ENCODE assay signal across 21 cellular contexts in genomic region chr12:93453633-93454032, GRCh38. TPM values are rescaled to one million over a fixed set of nuclear protein-coding genes. Genes with fewer than 3 reads are reported as not detected.
DNase-seq lines count a peak whose midpoint lies in the region; ATAC-seq and TF ChIP-seq lines count a peak whose summit lies in the region.
"Had no signal": no experiment of that assay in that cellular context is flagged by ENCODE, and none has a peak within 500 bp of the region (broad histone marks: within the 10 kb centered on the region; RNA-seq: fewer than 3 reads in every experiment).

No MANE protein-coding gene starts in this region.

- TF ChIP-seq CTCF in WTC11 (IDR thresholded peaks at IDR 0.05) (no peak), fibroblast of mammary gland (conservative IDR thresholded peaks at IDR 0.05; ENCODE audit: control insufficient read depth, insufficient read depth, low read depth, low read length) (no peak), BE2C (IDR thresholded peaks at IDR 0.05; ENCODE audit: low read depth, low read length) (no peak)

- POLR2A ChIA-PET in WTC11 (lab: Charles Lee), result no interaction called here

- no peak overlapping the region for H2AFZ ChIP-seq in trophoblast cell (ENCODE audit: insufficient read depth, low read length, poor library complexity)

- H4K8ac ChIP-seq in trophoblast cell (ENCODE audit: low read depth, low read length), result peak overlapping the region; percentile 38

- no peak overlapping the region for H2BK120ac ChIP-seq in trophoblast cell (ENCODE audit: insufficient read depth, low read length, poor library complexity)

- no peaks in the 10 kb centered on the region for H3K9me3 ChIP-seq in trophoblast cell (ENCODE audit: insufficient read depth, low read depth, low read length)
- H3K9me3 ChIP-seq in BE2C, result no peaks in the 10 kb centered on the region

- H3K4me3 ChIP-seq in fibroblast of mammary gland (ENCODE audit: control insufficient read depth, low read depth, low read length) (no peak overlapping the region), trophoblast cell (ENCODE audit: low read depth, low read length) (no peak overlapping the region), BE2C (ENCODE audit: low read depth, low read length) (no peak overlapping the region)
- H3K4me3 ChIP-seq: BLaER1, GM12878, lung had no signal

- H2AK5ac ChIP-seq in trophoblast cell (ENCODE audit: low read length), result no peak overlapping the region

- H3K79me1 ChIP-seq in trophoblast cell (ENCODE audit: low read length), result no peaks in the 10 kb centered on the region

- H3K27me3 ChIP-seq in trophoblast cell (ENCODE audit: insufficient read depth, low read length), result no peaks in the 10 kb centered on the region
- no peaks in the 10 kb centered on the region for H3K27me3 ChIP-seq in BE2C
- H3K27me3 ChIP-seq: BLaER1 had no signal

- H3K4me1 Mint-ChIP-seq in WTC11, result no peaks in the 10 kb centered on the region

- H3K23ac ChIP-seq in trophoblast cell (ENCODE audit: low read length), result no peak overlapping the region

- WGBS in trophoblast cell (ENCODE audit: extremely low coverage, insufficient coverage, insufficient read length), result no CpG with 5 or more reads among the region's 5 CpGs

- H3K4me3 Mint-ChIP-seq in WTC11, result no peak overlapping the region
- H3K4me3 Mint-ChIP-seq: dendritic cell treated with granulocyte-macrophage colony-stimulating factor and Interleukin-4, amounts not matched to agents 40 ng/mL and 50 ng/mL, for 4 days had no signal

- 0 out of 2 replicates have a peak, but pooled peaks have one; percentile 39 for ATAC-seq in WTC11
- ATAC-seq in HG02870 (IDR thresholded peaks at IDR 0.05; ENCODE audit: unreplicated experiment), result no peak
- ATAC-seq: activated naive CD4-positive, alpha-beta T cell treated with anti-CD3 and anti-CD28 coated beads, Interleukin-2, amount 50 U/mL, for 72 hours; GM12878 had no signal

- peaks cover 6% of the 10 kb centered on the region for H3K9me3 Mint-ChIP-seq in WTC11
- H3K9me3 Mint-ChIP-seq: activated naive CD4-positive, alpha-beta T cell treated with anti-CD3 and anti-CD28 coated beads, Interleukin-2, amount 50 U/mL, for 72 hours; dendritic cell treated with granulocyte-macrophage colony-stimulating factor and Interleukin-4, amounts not matched to agents 40 ng/mL and 50 ng/mL, for 4 days had no signal

- no peak overlapping the region for H3K27ac Mint-ChIP-seq in WTC11
- H3K27ac Mint-ChIP-seq: activated naive CD4-positive, alpha-beta T cell treated with anti-CD3 and anti-CD28 coated beads, Interleukin-2, amount 50 U/mL, for 72 hours; dendritic cell treated with granulocyte-macrophage colony-stimulating factor and Interleukin-4, amounts not matched to agents 40 ng/mL and 50 ng/mL, for 4 days had no signal

- H4K12ac ChIP-seq in trophoblast cell (ENCODE audit: low read depth, low read length), result peak overlapping the region; percentile 43

- H3K18ac ChIP-seq in trophoblast cell (ENCODE audit: low read length), result no peak overlapping the region

- H3K4me1 ChIP-seq in trophoblast cell (ENCODE audit: control insufficient read depth in 1 of 2, insufficient read depth in 2 of 2, low read length in 2 of 2) (peaks cover 0 to 6% of the 10 kb centered on the region in 2 experiments), BE2C (no peaks in the 10 kb centered on the region)

- CTCF ChIA-PET in WTC11 (lab: Charles Lee), result no interaction called here

- no peak overlapping the region for H3K4ac ChIP-seq in trophoblast cell (ENCODE audit: low read depth, low read length)

- H2BK12ac ChIP-seq in trophoblast cell (ENCODE audit: low read length), result no peak overlapping the region

- H3K79me2 ChIP-seq in trophoblast cell (ENCODE audit: control insufficient read depth, insufficient read depth, low read length, poor library complexity), result no peaks in the 10 kb centered on the region

- no peak overlapping the region for H3K27ac ChIP-seq in trophoblast cell (ENCODE audit: low read depth, low read length)
- H3K27ac ChIP-seq: BLaER1 had no signal

- H3K14ac ChIP-seq in trophoblast cell (ENCODE audit: low read length), result no peak overlapping the region

- H4K91ac ChIP-seq in trophoblast cell (ENCODE audit: low read depth, low read length), result no peak overlapping the region

- DNase-seq in ELR (ENCODE audit: low read depth), result peak; percentile 75
- no peak for DNase-seq in WTC11 (ENCODE audit: low spot score)
- peak; percentile 13 for DNase-seq in fibroblast of mammary gland (ENCODE audit: low read depth)
- DNase-seq in trophoblast cell, result no peak
- DNase-seq in BE2C, result no peak
- DNase-seq in NCI-H1105 (lab: John Stamatoyannopoulos, UW), result no peak
- no peak for DNase-seq in NCI-H1694 treated with DMSO at 0.1 percent for 48 hours (lab: John Stamatoyannopoulos, UW)
- DNase-seq: activated CD4-positive, CD25-positive, alpha-beta regulatory T cell treated with anti-CD3 and anti-CD28 coated beads, Interleukin-2, amount 50 U/mL, for 72 hours; activated CD8-positive, alpha-beta memory T cell treated with anti-CD3 and anti-CD28 coated beads for 24 hours; Calu3; GF-D8; NCI-H1105 treated with DMSO at 0.1 percent for 48 hours; NCI-H524 treated with DMSO at 0.1 percent for 48 hours; nucleus accumbens; T1000 had no signal

- no peak overlapping the region for H3K9ac ChIP-seq in trophoblast cell (ENCODE audit: low read length)
- H3K9ac ChIP-seq: BLaER1 had no signal

- H2BK5ac ChIP-seq in trophoblast cell (ENCODE audit: low read depth, low read length, poor library complexity), result peak overlapping the region; percentile 31

- H3K36me3 Mint-ChIP-seq in WTC11, result no peaks in the 10 kb centered on the region
- H3K36me3 Mint-ChIP-seq: activated naive CD4-positive, alpha-beta T cell treated with anti-CD3 and anti-CD28 coated beads, Interleukin-2, amount 50 U/mL, for 72 hours had no signal

- H3K4me2 ChIP-seq in trophoblast cell (ENCODE audit: low read length), result no peak overlapping the region
- H3K4me2 ChIP-seq: BLaER1 had no signal

- H3K36me3 ChIP-seq in trophoblast cell (ENCODE audit: control insufficient read depth in 1 of 2, insufficient read depth in 2 of 2, low read length in 2 of 2) (no peaks in the 10 kb centered on the region), BE2C (no peaks in the 10 kb centered on the region)
- H3K36me3 ChIP-seq: BLaER1 had no signal

- no peaks in the 10 kb centered on the region; the same call in 1 of the 2 replicates for H3K27me3 Mint-ChIP-seq in WTC11 (ENCODE audit: low read depth)
- H3K27me3 Mint-ChIP-seq: dendritic cell treated with granulocyte-macrophage colony-stimulating factor and Interleukin-4, amounts not matched to agents 40 ng/mL and 50 ng/mL, for 4 days had no signal

TF ChIP-seq in WTC11, 78 proteins besides CTCF, POLR2A, EP300 and RAD21 (continues in another document):
- TF ChIP-seq PRRX2 (CRISPR knock-in tag; IDR thresholded peaks at IDR 0.05) (no peak), ZNF219 (CRISPR knock-in tag; IDR thresholded peaks at IDR 0.05; ENCODE audit: borderline replicate concordance) (no peak), ATF2 (CRISPR knock-in tag; IDR thresholded peaks at IDR 0.05; ENCODE audit: borderline replicate concordance, low read depth) (no peak), NFATC4 (CRISPR knock-in tag; IDR thresholded peaks at IDR 0.05) (no peak), CBFB (CRISPR knock-in tag; IDR thresholded peaks at IDR 0.05; ENCODE audit: low read depth) (no peak)
- TF ChIP-seq, protein P1, sequence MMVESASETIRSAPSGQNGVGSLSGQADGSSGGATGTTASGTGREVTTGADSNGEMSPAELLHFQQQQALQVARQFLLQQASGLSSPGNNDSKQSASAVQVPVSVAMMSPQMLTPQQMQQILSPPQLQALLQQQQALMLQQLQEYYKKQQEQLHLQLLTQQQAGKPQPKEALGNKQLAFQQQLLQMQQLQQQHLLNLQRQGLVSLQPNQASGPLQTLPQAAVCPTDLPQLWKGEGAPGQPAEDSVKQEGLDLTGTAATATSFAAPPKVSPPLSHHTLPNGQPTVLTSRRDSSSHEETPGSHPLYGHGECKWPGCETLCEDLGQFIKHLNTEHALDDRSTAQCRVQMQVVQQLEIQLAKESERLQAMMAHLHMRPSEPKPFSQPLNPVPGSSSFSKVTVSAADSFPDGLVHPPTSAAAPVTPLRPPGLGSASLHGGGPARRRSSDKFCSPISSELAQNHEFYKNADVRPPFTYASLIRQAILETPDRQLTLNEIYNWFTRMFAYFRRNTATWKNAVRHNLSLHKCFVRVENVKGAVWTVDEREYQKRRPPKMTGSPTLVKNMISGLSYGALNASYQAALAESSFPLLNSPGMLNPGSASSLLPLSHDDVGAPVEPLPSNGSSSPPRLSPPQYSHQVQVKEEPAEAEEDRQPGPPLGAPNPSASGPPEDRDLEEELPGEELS (CRISPR knock-in tag; IDR thresholded peaks at IDR 0.05), result no peak
- TF ChIP-seq, protein P2, sequence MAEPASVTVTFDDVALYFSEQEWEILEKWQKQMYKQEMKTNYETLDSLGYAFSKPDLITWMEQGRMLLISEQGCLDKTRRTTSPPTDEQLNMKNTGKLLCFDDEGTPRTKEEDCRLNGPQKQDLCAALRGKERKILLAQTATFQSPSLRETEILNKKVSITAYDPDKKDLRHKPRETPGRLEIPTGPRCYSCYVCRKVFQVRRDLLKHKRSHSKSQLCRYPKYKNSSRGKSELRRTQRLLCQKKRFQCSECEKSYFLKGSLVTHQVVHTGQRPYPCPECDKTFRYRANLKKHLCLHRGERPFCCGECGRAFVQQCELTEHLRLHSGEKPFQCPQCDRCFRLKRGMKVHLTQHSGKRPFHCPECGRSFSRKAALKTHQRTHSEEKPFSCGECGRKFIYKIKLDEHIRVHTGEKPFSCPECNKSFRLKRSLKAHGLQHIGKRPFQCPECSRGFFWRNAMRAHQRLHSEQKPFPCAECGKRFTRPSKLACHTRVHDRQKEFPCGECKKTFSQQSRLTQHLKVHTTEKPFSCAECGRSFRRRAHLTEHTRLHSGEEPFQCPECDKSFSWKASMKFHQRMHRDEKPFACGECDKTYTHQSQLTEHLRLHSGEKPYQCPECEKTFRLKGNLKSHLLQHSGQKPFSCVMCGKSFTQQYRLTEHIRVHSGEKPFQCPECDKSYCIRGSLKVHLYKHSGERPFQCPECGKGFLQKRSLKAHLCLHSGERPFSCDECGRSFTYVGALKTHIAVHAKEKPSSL (CRISPR knock-in tag; conservative IDR thresholded peaks at IDR 0.05), result no peak

RNA-seq across cellular contexts. Expression of gene UBE2N, which starts 11.9 kb away (rescaled TPM):
- 183 to 195 TPM (median 185 TPM) in 3 replicates for total RNA-seq in WTC11 (2021)
- 155 and 169 TPM in 2 replicates for polyA plus RNA-seq in trophoblast cell (2013)
- 184 TPM for polyA plus RNA-seq in BE2C (2012; ENCODE audit: insufficient read depth, insufficient read length, low read depth)

RNA-seq across cellular contexts. Expression of gene MRPL42, which starts 13.7 kb away (rescaled TPM):
- total RNA-seq in WTC11 (2021), result 112 to 124 TPM (median 121 TPM) in 3 replicates
- 63.3 and 64.3 TPM in 2 replicates for polyA plus RNA-seq in trophoblast cell (2013)
- 50.4 TPM for polyA plus RNA-seq in BE2C (2012; ENCODE audit: insufficient read depth, insufficient read length, low read depth)

Comparison
In these comparisons a context has a peak if more than half of its experiments do, and no peak if none do; other contexts are left out.
1. DNase-seq: peak in ELR (single experiment) and fibroblast of mammary gland (single experiment); none in WTC11 (single experiment), trophoblast cell (0 of 2), BE2C (single experiment), NCI-H1105 (single experiment) and NCI-H1694 treated with DMSO at 0.1 percent for 48 hours (single experiment).